ENCODE assay signal across 8 cellular contexts in genomic region chr5:119355636-119356383, GRCh38. TPM values are rescaled to one million over a fixed set of nuclear protein-coding genes. Genes with fewer than 3 reads are reported as not detected.
A peak's percentile ranks its signal among the peaks of the same experiment; 100 is the strongest.
DNase-seq lines count a peak whose midpoint lies in the region; ATAC-seq and TF ChIP-seq lines count a peak whose summit lies in the region.

TNFAIP8 (plus strand) TSS chr5:119356019; CDS start chr5:119356091, 72 bp downstream.

- CTCF ChIA-PET in CD4-positive, alpha-beta memory T cell (lab: Charles Lee; ENCODE audit: partially characterized antibody), result interaction anchor here (0.9 to 6.5 kb wide), 7 partner anchors 10 to 368 kb away, joined by 4 to 64 read pairs (median 13); partner anchors contain the start of gene DTWD2

- H3K36me3 Mint-ChIP-seq in CD4-positive, alpha-beta memory T cell, result peaks cover 6 to 31% of the 10 kb centered on the region in 2 donors

- ATAC-seq in GM21423 (IDR thresholded peaks at IDR 0.05; ENCODE audit: unreplicated experiment) (peak; percentile 43), lung (ENCODE audit: insufficient read depth, low FRiP score) (peak; percentile 85)

- intact Hi-C loops in CD4-positive, alpha-beta memory T cell (cut with micrococcal nuclease), result loop anchor here (1.0 to 5.0 kb wide), 4 partner anchors 9 to 89 kb away; no protein-coding TSS in a partner anchor

- TF ChIP-seq CTCF in lung (IDR thresholded peaks at IDR 0.05; ENCODE audit: control extremely low read depth, extremely low read depth), result no peak

- H3K27ac Mint-ChIP-seq in CD4-positive, alpha-beta memory T cell, result peak within 1 kb of the TSS; percentile 86 to 97 (median 93)

- H3K27ac ChIP-seq in CD4-positive, alpha-beta memory T cell (ENCODE audit: low read depth, low read length), result peak within 1 kb of the TSS; percentile 78
- H3K27ac ChIP-seq in lung (ENCODE audit: low read depth in 1 of 2, low read length in 1 of 2), result peak within 1 kb of the TSS; percentile 55 to 81

- WGBS in lung, 2 donors, result 1 to 2% methylated on average over 55 of the region's 55 CpGs

- POLR2A ChIA-PET in CD4-positive, alpha-beta memory T cell (lab: Charles Lee; ENCODE audit: partially characterized antibody), result interaction anchor here (1.0 to 23.0 kb wide), 15 partner anchors 11 to 285 kb away, joined by 3 to 727 read pairs (median 7); partner anchors contain the start of gene DMXL1

- no peaks in the 10 kb centered on the region for H3K9me3 ChIP-seq in CD4-positive, alpha-beta memory T cell (ENCODE audit: control insufficient read depth in 1 of 2, low read length in 2 of 2)
- H3K9me3 ChIP-seq in lung (ENCODE audit: control insufficient read depth in 2 of 2, insufficient read depth in 1 of 2, low read length in 1 of 2), result no peaks in the 10 kb centered on the region

- no peaks in the 10 kb centered on the region for H3K36me3 ChIP-seq in CD4-positive, alpha-beta memory T cell (ENCODE audit: insufficient read depth, low read length)
- no peaks in the 10 kb centered on the region for H3K36me3 ChIP-seq in lung (ENCODE audit: control insufficient read depth in 2 of 2, insufficient read depth in 2 of 2, low read length in 2 of 2)

- peaks cover 75 to 95% (median 86%) of the 10 kb centered on the region in 4 donors for H3K4me1 Mint-ChIP-seq in CD4-positive, alpha-beta memory T cell

- H3K9me3 Mint-ChIP-seq in CD4-positive, alpha-beta memory T cell, result no peaks in the 10 kb centered on the region

- H3K27me3 Mint-ChIP-seq in CD4-positive, alpha-beta memory T cell, result no peaks in the 10 kb centered on the region

- H3K27me3 ChIP-seq in CD4-positive, alpha-beta memory T cell (ENCODE audit: insufficient read depth, low read length), result no peaks in the 10 kb centered on the region
- H3K27me3 ChIP-seq in lung (ENCODE audit: control insufficient read depth, insufficient read depth), result no peaks in the 10 kb centered on the region

- peaks cover 93% of the 10 kb centered on the region for H3K4me1 ChIP-seq in CD4-positive, alpha-beta memory T cell (ENCODE audit: insufficient read depth, low read length)
- peaks cover 7 to 8% of the 10 kb centered on the region in 2 donors for H3K4me1 ChIP-seq in lung (ENCODE audit: control insufficient read depth in 2 of 2, insufficient read depth in 2 of 2, low read length in 2 of 2)

- DNase-seq in CD4-positive, alpha-beta memory T cell, result peak in 2 of 5 donors; percentile 12 to 75
- DNase-seq in HuH-7.5 (ENCODE audit: low spot score), result peak; percentile 36
- DNase-seq in activated CD4-positive, alpha-beta T cell treated with anti-CD3 and anti-CD28 coated beads, Interleukin-2, amount 50 U/mL, for 1 hour, result peak; percentile 49
- DNase-seq in effector CD4-positive, alpha-beta T cell, result peak; percentile 38
- DNase-seq in lung (ENCODE audit: low spot score), result peak; percentile 71
- DNase-seq in stimulated activated CD4-positive, alpha-beta T cell treated with anti-CD3 and anti-CD28 coated beads, TNF-alpha, amount 100 ng/mL, for 24 hours (ENCODE audit: low read depth in 3 of 3), result peak; percentile 76 to 87 (median 76)
- no peak for DNase-seq in NCI-H128 (lab: John Stamatoyannopoulos, UW; ENCODE audit: unreplicated experiment)

- peak within 1 kb of the TSS; percentile 82 to 97 (median 90) for H3K4me3 Mint-ChIP-seq in CD4-positive, alpha-beta memory T cell

- H3K4me3 ChIP-seq in CD4-positive, alpha-beta memory T cell (ENCODE audit: low read length in 2 of 2), result peak within 1 kb of the TSS; percentile 51 to 55
- peak within 1 kb of the TSS; percentile 41 for H3K4me3 ChIP-seq in lung

RNA-seq across cellular contexts. Expression of gene TNFAIP8, which starts in this region (rescaled TPM):
- 100 to 1,000 TPM; 167 to 176 TPM for total RNA-seq in CD4-positive, alpha-beta memory T cell
- polyA plus RNA-seq in CD4-positive, alpha-beta memory T cell, result 100 to 1,000 TPM; 277 to 423 TPM
- total RNA-seq in lung, result 10 to 100 TPM; 18.5 to 52.6 TPM
- polyA plus RNA-seq in lung, result 10 to 100 TPM; 11.5 to 58.9 TPM

Comparison
In these comparisons a context has a peak if more than half of its experiments do, and no peak if none do; other contexts are left out.
1. RNA of gene TNFAIP8 (polyA plus RNA-seq): 277 to 423 TPM in CD4-positive, alpha-beta memory T cell; 11.5 to 58.9 TPM in lung; every median in the first group is over 4 times any median in the second.